ENCODE assay signal across 1 cellular context in genomic region chr15:81419304-81419943, GRCh38.
TF ChIP-seq lines count a peak whose summit lies in the region.

No MANE protein-coding gene starts in this region.

TF ChIP-seq in HEK293, 187 proteins besides CTCF, POLR2A, EP300 and RAD21 (continued from another document and continues in another):
- TF ChIP-seq PATZ1 (tag by site-specific recombination; IDR thresholded peaks at IDR 0.05), result 0 out of 2 replicates have a peak, but pooled peaks have one; percentile 19
- TF ChIP-seq YY1 (tag by site-specific recombination; IDR thresholded peaks at IDR 0.05), result no peak
- peak; percentile 87 for TF ChIP-seq ZNF600 (tag by site-specific recombination; IDR thresholded peaks at IDR 0.05)
- TF ChIP-seq FEZF1 (tag by site-specific recombination; IDR thresholded peaks at IDR 0.05), result peak; percentile 48; the same call in 1 of the 2 replicates
- peak; percentile 78 for TF ChIP-seq ZBTB21 (tag by site-specific recombination; IDR thresholded peaks at IDR 0.05)
- TF ChIP-seq OSR2 (tag by site-specific recombination; IDR thresholded peaks at IDR 0.05), result no peak
- peak; percentile 68 for TF ChIP-seq BCL11A (tag by site-specific recombination; IDR thresholded peaks at IDR 0.05; ENCODE audit: low read depth)
- TF ChIP-seq ZNF223 (tag by site-specific recombination; IDR thresholded peaks at IDR 0.05), result no peak
- TF ChIP-seq ZNF561 (tag by site-specific recombination; IDR thresholded peaks at IDR 0.05; ENCODE audit: borderline replicate concordance), result peak; percentile 65; the same call in 1 of the 2 replicates
- TF ChIP-seq PRDM4 (tag by site-specific recombination; IDR thresholded peaks at IDR 0.05), result no peak
- no peak for TF ChIP-seq ZNF704 (tag by site-specific recombination; IDR thresholded peaks at IDR 0.05)
- peak; percentile 67; the same call in 1 of the 2 replicates for TF ChIP-seq INSM2 (tag by site-specific recombination; IDR thresholded peaks at IDR 0.05)
- peak; percentile 32; the same call in 1 of the 2 replicates for TF ChIP-seq MYNN (tag by site-specific recombination; IDR thresholded peaks at IDR 0.05; ENCODE audit: borderline replicate concordance)
- no peak for TF ChIP-seq ZBTB6 (tag by site-specific recombination; IDR thresholded peaks at IDR 0.05)
- TF ChIP-seq ZNF366 (tag by site-specific recombination; conservative IDR thresholded peaks at IDR 0.05), result peak; percentile 62
- no peak for TF ChIP-seq ZNF791 (tag by site-specific recombination; IDR thresholded peaks at IDR 0.05)
- TF ChIP-seq AEBP2 (tag by site-specific recombination; IDR thresholded peaks at IDR 0.05; ENCODE audit: borderline replicate concordance), result no peak
- no peak for TF ChIP-seq ZNF214 (tag by site-specific recombination; IDR thresholded peaks at IDR 0.05; ENCODE audit: borderline replicate concordance)
- TF ChIP-seq ZNF692 (tag by site-specific recombination; IDR thresholded peaks at IDR 0.05), result peak; percentile 40; the same call in 1 of the 2 replicates
- peak; percentile 86 for TF ChIP-seq SP7 (tag by site-specific recombination; IDR thresholded peaks at IDR 0.05)
- TF ChIP-seq ZNF19 (tag by site-specific recombination; IDR thresholded peaks at IDR 0.05; ENCODE audit: low read depth), result no peak
- peak; percentile 96 for TF ChIP-seq TRIM28 (IDR thresholded peaks at IDR 0.05; ENCODE audit: borderline replicate concordance, low read length)
- peak; percentile 36; the same call in 1 of the 2 replicates for TF ChIP-seq ZNF394 (tag by site-specific recombination; IDR thresholded peaks at IDR 0.05; ENCODE audit: borderline replicate concordance)
- TF ChIP-seq ZNF518A (tag by site-specific recombination; conservative IDR thresholded peaks at IDR 0.05; ENCODE audit: low read depth), result peak; percentile 42; the same call in 1 of the 2 replicates
- TF ChIP-seq ZFP37 (tag by site-specific recombination; IDR thresholded peaks at IDR 0.05), result no peak; the same call in 1 of the 2 replicates
- peak; percentile 91 for TF ChIP-seq ZNF660 (tag by site-specific recombination; IDR thresholded peaks at IDR 0.05)
- TF ChIP-seq ZNF335 (tag by site-specific recombination; conservative IDR thresholded peaks at IDR 0.05), result peak; percentile 42
- peak; percentile 90 for TF ChIP-seq ZNF629 (tag by site-specific recombination; IDR thresholded peaks at IDR 0.05)
- TF ChIP-seq ZBTB48 (tag by site-specific recombination; IDR thresholded peaks at IDR 0.05), result peak; percentile 87; the same call in 1 of the 2 replicates
- peak; percentile 39; the same call in 1 of the 2 replicates for TF ChIP-seq ZIC2 (tag by site-specific recombination; IDR thresholded peaks at IDR 0.05)
- TF ChIP-seq BCL6B (tag by site-specific recombination; IDR thresholded peaks at IDR 0.05), result peak; percentile 40; the same call in 1 of the 2 replicates
- no peak for TF ChIP-seq ZNF266 (tag by site-specific recombination; IDR thresholded peaks at IDR 0.05; ENCODE audit: low read depth)
- TF ChIP-seq ZEB2 (tag by site-specific recombination; IDR thresholded peaks at IDR 0.05), result peak; percentile 68
- peak; percentile 62 for TF ChIP-seq PRDM10 (tag by site-specific recombination; IDR thresholded peaks at IDR 0.05)
